1 cellular context compared by ENCODE assay signal in the genomic region with DNA sequence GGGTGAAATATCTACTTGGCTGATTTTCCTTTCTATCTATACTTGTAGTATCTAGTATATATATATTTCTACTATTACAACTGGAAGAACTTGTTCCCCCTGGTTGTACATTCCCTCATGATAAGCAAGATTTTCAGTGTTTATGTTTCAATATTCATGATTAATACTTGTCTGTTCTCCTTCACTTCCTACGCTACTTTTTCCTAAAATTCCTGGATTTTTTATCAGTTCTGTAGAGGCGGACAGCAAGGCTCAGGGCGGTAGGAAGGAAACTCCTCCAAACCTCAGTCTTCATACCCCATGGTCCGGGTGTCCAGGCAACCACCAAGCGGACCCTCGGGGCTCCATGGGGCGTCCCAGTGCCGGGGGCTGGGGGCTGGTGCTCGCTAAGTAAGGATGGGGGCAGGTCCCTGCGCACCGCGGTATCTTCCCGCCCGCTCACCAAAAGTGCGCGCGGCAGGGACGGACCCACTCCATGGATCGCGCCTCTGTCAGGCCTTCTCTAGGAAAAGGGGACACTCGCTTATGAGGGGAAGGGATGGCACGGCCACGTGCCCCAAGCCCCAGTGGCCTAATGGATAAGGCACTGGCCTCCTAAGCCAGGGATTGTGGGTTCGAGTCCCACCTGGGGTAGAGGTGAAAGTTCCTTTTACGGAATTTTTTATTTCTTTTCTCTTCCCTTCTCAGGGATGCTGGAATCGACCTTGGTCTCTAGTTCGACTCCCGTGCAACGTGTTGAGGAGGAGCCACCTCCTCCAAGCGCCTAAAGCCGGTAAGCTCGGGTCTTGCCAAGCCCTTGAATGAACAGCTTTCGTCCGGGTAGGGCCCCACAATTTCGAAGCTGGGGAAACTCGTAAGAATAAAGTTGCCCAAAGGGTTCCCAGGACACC.
A peak's percentile ranks its signal among the peaks of the same experiment; 100 is the strongest.
TF ChIP-seq lines count a peak whose summit lies in the region.

No MANE protein-coding gene starts in this region.

TF ChIP-seq in K562, 482 proteins besides CTCF, POLR2A, EP300 and RAD21 (continued from another document and continues in another):
- TF ChIP-seq NCOA2 (IDR thresholded peaks at IDR 0.05; ENCODE audit: partially characterized antibody in 2 of 2), result no peak
- peak; percentile 82 for TF ChIP-seq POLR3A (IDR thresholded peaks at IDR 0.05; ENCODE audit: borderline replicate concordance, extremely low read depth, insufficient read depth, insufficient read length)
- TF ChIP-seq HCFC1 (IDR thresholded peaks at IDR 0.05; ENCODE audit: low read depth, low read length), result peak; percentile 53
- no peak for TF ChIP-seq SMAD1 (IDR thresholded peaks at IDR 0.05; ENCODE audit: low read depth, low read length, partially characterized antibody)
- peak; percentile 82 for TF ChIP-seq BDP1 (IDR thresholded peaks at IDR 0.05; ENCODE audit: insufficient read depth, insufficient read length)
- TF ChIP-seq ZC3H8 (IDR thresholded peaks at IDR 0.05), result 0 out of 2 replicates have a peak, but pooled peaks have one; percentile 24
- TF ChIP-seq ZNF695 (CRISPR knock-in tag; IDR thresholded peaks at IDR 0.05), result no peak
- TF ChIP-seq, protein P1, sequence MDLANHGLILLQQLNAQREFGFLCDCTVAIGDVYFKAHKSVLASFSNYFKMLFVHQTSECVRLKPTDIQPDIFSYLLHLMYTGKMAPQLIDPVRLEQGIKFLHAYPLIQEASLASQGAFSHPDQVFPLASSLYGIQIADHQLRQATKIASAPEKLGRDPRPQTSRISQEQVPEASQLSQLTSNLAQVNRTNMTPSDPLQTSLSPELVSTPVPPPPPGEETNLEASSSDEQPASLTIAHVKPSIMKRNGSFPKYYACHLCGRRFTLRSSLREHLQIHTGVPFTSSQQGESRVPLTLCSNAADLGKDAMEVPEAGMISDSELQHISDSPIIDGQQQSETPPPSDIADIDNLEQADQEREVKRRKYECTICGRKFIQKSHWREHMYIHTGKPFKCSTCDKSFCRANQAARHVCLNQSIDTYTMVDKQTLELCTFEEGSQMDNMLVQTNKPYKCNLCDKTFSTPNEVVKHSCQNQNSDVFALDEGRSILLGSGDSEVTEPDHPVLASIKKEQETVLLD (IDR thresholded peaks at IDR 0.05), result no peak
- TF ChIP-seq ILF3 (IDR thresholded peaks at IDR 0.05; ENCODE audit: borderline replicate concordance), result peak; percentile 80; the same call in 1 of the 2 replicates
- TF ChIP-seq ZNF551 (CRISPR knock-in tag; IDR thresholded peaks at IDR 0.05), result no peak
- TF ChIP-seq ELF2 (CRISPR knock-in tag; IDR thresholded peaks at IDR 0.05), result 0 out of 2 replicates have a peak, but pooled peaks have one; percentile 17
- TF ChIP-seq SMAD4 (CRISPR knock-in tag; conservative IDR thresholded peaks at IDR 0.05), result 0 out of 2 replicates have a peak, but pooled peaks have one; percentile 24
- TF ChIP-seq, protein P2, sequence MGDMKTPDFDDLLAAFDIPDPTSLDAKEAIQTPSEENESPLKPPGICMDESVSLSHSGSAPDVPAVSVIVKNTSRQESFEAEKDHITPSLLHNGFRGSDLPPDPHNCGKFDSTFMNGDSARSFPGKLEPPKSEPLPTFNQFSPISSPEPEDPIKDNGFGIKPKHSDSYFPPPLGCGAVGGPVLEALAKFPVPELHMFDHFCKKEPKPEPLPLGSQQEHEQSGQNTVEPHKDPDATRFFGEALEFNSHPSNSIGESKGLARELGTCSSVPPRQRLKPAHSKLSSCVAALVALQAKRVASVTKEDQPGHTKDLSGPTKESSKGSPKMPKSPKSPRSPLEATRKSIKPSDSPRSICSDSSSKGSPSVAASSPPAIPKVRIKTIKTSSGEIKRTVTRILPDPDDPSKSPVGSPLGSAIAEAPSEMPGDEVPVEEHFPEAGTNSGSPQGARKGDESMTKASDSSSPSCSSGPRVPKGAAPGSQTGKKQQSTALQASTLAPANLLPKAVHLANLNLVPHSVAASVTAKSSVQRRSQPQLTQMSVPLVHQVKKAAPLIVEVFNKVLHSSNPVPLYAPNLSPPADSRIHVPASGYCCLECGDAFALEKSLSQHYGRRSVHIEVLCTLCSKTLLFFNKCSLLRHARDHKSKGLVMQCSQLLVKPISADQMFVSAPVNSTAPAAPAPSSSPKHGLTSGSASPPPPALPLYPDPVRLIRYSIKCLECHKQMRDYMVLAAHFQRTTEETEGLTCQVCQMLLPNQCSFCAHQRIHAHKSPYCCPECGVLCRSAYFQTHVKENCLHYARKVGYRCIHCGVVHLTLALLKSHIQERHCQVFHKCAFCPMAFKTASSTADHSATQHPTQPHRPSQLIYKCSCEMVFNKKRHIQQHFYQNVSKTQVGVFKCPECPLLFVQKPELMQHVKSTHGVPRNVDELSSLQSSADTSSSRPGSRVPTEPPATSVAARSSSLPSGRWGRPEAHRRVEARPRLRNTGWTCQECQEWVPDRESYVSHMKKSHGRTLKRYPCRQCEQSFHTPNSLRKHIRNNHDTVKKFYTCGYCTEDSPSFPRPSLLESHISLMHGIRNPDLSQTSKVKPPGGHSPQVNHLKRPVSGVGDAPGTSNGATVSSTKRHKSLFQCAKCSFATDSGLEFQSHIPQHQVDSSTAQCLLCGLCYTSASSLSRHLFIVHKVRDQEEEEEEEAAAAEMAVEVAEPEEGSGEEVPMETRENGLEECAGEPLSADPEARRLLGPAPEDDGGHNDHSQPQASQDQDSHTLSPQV (IDR thresholded peaks at IDR 0.05), result peak; percentile 45
- TF ChIP-seq GATAD2B (IDR thresholded peaks at IDR 0.05; ENCODE audit: borderline replicate concordance), result peak; percentile 82; the same call in 1 of the 2 replicates
- no peak for TF ChIP-seq ASH1L (IDR thresholded peaks at IDR 0.05; ENCODE audit: borderline replicate concordance, low read depth, partially characterized antibody)
- TF ChIP-seq RHOXF2B (CRISPR knock-in tag; conservative IDR thresholded peaks at IDR 0.05), result no peak
- peak; percentile 41; the same call in 1 of the 2 replicates for TF ChIP-seq RFX5 (IDR thresholded peaks at IDR 0.05; ENCODE audit: low read depth, low read length)
- TF ChIP-seq FIP1L1 (IDR thresholded peaks at IDR 0.05; ENCODE audit: low read depth, low read length, poor library complexity, severe bottlenecking), result no peak
- peak in 1 of 2 experiments; percentile 19; a peak in 1 of 4 replicates for TF ChIP-seq NONO (IDR thresholded peaks at IDR 0.05; ENCODE audit: low read depth in 2 of 2, low read length in 1 of 2)
- TF ChIP-seq NR2C1 (IDR thresholded peaks at IDR 0.05), result peak; percentile 42; the same call in 1 of the 2 replicates
- peak; percentile 48; the same call in 1 of the 2 replicates for TF ChIP-seq NR2C1 (tag; IDR thresholded peaks at IDR 0.05)
- TF ChIP-seq, protein P3, sequence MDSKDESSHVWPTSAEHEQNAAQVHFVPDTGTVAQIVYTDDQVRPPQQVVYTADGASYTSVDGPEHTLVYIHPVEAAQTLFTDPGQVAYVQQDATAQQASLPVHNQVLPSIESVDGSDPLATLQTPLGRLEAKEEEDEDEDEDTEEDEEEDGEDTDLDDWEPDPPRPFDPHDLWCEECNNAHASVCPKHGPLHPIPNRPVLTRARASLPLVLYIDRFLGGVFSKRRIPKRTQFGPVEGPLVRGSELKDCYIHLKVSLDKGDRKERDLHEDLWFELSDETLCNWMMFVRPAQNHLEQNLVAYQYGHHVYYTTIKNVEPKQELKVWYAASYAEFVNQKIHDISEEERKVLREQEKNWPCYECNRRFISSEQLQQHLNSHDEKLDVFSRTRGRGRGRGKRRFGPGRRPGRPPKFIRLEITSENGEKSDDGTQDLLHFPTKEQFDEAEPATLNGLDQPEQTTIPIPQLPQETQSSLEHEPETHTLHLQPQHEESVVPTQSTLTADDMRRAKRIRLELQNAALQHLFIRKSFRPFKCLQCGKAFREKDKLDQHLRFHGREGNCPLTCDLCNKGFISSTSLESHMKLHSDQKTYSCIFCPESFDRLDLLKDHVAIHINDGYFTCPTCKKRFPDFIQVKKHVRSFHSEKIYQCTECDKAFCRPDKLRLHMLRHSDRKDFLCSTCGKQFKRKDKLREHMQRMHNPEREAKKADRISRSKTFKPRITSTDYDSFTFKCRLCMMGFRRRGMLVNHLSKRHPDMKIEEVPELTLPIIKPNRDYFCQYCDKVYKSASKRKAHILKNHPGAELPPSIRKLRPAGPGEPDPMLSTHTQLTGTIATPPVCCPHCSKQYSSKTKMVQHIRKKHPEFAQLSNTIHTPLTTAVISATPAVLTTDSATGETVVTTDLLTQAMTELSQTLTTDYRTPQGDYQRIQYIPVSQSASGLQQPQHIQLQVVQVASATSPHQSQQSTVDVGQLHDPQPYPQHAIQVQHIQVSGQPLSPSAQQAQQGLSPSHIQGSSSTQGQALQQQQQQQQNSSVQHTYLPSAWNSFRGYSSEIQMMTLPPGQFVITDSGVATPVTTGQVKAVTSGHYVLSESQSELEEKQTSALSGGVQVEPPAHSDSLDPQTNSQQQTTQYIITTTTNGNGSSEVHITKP (IDR thresholded peaks at IDR 0.05; ENCODE audit: partially characterized antibody), result no peak
- TF ChIP-seq, protein P4, sequence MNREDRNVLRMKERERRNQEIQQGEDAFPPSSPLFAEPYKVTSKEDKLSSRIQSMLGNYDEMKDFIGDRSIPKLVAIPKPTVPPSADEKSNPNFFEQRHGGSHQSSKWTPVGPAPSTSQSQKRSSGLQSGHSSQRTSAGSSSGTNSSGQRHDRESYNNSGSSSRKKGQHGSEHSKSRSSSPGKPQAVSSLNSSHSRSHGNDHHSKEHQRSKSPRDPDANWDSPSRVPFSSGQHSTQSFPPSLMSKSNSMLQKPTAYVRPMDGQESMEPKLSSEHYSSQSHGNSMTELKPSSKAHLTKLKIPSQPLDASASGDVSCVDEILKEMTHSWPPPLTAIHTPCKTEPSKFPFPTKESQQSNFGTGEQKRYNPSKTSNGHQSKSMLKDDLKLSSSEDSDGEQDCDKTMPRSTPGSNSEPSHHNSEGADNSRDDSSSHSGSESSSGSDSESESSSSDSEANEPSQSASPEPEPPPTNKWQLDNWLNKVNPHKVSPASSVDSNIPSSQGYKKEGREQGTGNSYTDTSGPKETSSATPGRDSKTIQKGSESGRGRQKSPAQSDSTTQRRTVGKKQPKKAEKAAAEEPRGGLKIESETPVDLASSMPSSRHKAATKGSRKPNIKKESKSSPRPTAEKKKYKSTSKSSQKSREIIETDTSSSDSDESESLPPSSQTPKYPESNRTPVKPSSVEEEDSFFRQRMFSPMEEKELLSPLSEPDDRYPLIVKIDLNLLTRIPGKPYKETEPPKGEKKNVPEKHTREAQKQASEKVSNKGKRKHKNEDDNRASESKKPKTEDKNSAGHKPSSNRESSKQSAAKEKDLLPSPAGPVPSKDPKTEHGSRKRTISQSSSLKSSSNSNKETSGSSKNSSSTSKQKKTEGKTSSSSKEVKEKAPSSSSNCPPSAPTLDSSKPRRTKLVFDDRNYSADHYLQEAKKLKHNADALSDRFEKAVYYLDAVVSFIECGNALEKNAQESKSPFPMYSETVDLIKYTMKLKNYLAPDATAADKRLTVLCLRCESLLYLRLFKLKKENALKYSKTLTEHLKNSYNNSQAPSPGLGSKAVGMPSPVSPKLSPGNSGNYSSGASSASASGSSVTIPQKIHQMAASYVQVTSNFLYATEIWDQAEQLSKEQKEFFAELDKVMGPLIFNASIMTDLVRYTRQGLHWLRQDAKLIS (CRISPR knock-in tag; IDR thresholded peaks at IDR 0.05), result no peak
- no peak for TF ChIP-seq ZNF707 (CRISPR knock-in tag; conservative IDR thresholded peaks at IDR 0.05)
- TF ChIP-seq GABPB1 (CRISPR knock-in tag; IDR thresholded peaks at IDR 0.05), result peak; percentile 47
- TF ChIP-seq, protein P5, sequence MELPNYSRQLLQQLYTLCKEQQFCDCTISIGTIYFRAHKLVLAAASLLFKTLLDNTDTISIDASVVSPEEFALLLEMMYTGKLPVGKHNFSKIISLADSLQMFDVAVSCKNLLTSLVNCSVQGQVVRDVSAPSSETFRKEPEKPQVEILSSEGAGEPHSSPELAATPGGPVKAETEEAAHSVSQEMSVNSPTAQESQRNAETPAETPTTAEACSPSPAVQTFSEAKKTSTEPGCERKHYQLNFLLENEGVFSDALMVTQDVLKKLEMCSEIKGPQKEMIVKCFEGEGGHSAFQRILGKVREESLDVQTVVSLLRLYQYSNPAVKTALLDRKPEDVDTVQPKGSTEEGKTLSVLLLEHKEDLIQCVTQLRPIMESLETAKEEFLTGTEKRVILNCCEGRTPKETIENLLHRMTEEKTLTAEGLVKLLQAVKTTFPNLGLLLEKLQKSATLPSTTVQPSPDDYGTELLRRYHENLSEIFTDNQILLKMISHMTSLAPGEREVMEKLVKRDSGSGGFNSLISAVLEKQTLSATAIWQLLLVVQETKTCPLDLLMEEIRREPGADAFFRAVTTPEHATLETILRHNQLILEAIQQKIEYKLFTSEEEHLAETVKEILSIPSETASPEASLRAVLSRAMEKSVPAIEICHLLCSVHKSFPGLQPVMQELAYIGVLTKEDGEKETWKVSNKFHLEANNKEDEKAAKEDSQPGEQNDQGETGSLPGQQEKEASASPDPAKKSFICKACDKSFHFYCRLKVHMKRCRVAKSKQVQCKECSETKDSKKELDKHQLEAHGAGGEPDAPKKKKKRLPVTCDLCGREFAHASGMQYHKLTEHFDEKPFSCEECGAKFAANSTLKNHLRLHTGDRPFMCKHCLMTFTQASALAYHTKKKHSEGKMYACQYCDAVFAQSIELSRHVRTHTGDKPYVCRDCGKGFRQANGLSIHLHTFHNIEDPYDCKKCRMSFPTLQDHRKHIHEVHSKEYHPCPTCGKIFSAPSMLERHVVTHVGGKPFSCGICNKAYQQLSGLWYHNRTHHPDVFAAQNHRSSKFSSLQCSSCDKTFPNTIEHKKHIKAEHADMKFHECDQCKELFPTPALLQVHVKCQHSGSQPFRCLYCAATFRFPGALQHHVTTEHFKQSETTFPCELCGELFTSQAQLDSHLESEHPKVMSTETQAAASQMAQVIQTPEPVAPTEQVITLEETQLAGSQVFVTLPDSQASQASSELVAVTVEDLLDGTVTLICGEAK (IDR thresholded peaks at IDR 0.05), result peak; percentile 89
- TF ChIP-seq, protein P5 (CRISPR knock-in tag; IDR thresholded peaks at IDR 0.05), result no peak
